ENCODE assay signal across 12 cellular contexts in genomic region chr11:102589047-102589459, GRCh38. TPM values are rescaled to one million over a fixed set of nuclear protein-coding genes. Genes with fewer than 3 reads are reported as not detected.
A peak's percentile ranks its signal among the peaks of the same experiment; 100 is the strongest.
DNase-seq lines count a peak whose midpoint lies in the region; ATAC-seq and TF ChIP-seq lines count a peak whose summit lies in the region.
"Had no signal": no experiment of that assay in that cellular context is flagged by ENCODE, and none has a peak within 500 bp of the region (broad histone marks: within the 10 kb centered on the region; RNA-seq: fewer than 3 reads in every experiment).

No MANE protein-coding gene starts in this region.

- H3K4me1 Mint-ChIP-seq in glutamatergic neuron (ENCODE audit: low read depth, unreplicated experiment), result no peaks in the 10 kb centered on the region

- no peaks in the 10 kb centered on the region for H3K27me3 ChIP-seq in right atrium auricular region
- no peaks in the 10 kb centered on the region for H3K27me3 ChIP-seq in prostate gland (replicated peaks; ENCODE audit: insufficient read depth)
- no peaks in the 10 kb centered on the region for H3K27me3 ChIP-seq in H7 (ENCODE audit: control insufficient read depth, insufficient read depth, low read length)

- no peak overlapping the region for H3K4me3 Mint-ChIP-seq in glutamatergic neuron (ENCODE audit: unreplicated experiment)

- H3K9me3 Mint-ChIP-seq in glutamatergic neuron (ENCODE audit: unreplicated experiment), result peaks cover 1% of the 10 kb centered on the region

- intact Hi-C loops in prostate gland (cut with DNase I), result no loop called here

- H3K9me3 ChIP-seq in right atrium auricular region, result peaks cover 4 to 10% of the 10 kb centered on the region in 2 donors
- H3K9me3 ChIP-seq in prostate gland, result no peaks in the 10 kb centered on the region

- H3K27me3 Mint-ChIP-seq in glutamatergic neuron (ENCODE audit: unreplicated experiment), result no peaks in the 10 kb centered on the region

- DNase-seq in activated naive CD4-positive, alpha-beta T cell treated with anti-CD3 and anti-CD28 coated beads, Interleukin-2, amount 50 U/mL, for 16 hours, result peak; percentile 23
- DNase-seq in right atrium auricular region (ENCODE audit: low spot score), result no peak
- DNase-seq in prostate gland (ENCODE audit: low spot score), result no peak
- no peak for DNase-seq in glutamatergic neuron
- no peak for DNase-seq in H7
- DNase-seq: GDM1 had no signal

- no peaks in the 10 kb centered on the region for H3K36me3 ChIP-seq in right atrium auricular region
- H3K36me3 ChIP-seq in prostate gland, result no peaks in the 10 kb centered on the region
- no peaks in the 10 kb centered on the region for H3K36me3 ChIP-seq in H7 (replicated peaks; ENCODE audit: control insufficient read depth, insufficient read depth, low read length)

- H3K4me1 ChIP-seq in right atrium auricular region, result no peaks in the 10 kb centered on the region
- H3K4me1 ChIP-seq in prostate gland (replicated peaks), result no peaks in the 10 kb centered on the region

- no peaks in the 10 kb centered on the region for H3K36me3 Mint-ChIP-seq in glutamatergic neuron (ENCODE audit: unreplicated experiment)

- TF ChIP-seq CTCF in right atrium auricular region (IDR thresholded peaks at IDR 0.05), result no peak
- no peak for TF ChIP-seq CTCF in prostate gland (IDR thresholded peaks at IDR 0.05)
- TF ChIP-seq CTCF in glutamatergic neuron (IDR thresholded peaks at IDR 0.05; ENCODE audit: partially characterized antibody, unreplicated experiment), result no peak

- TF ChIP-seq POLR2A in prostate gland (IDR thresholded peaks at IDR 0.05), result no peak

- H3K4me3 ChIP-seq in right atrium auricular region (no peak overlapping the region), prostate gland (no peak overlapping the region), H7 (ENCODE audit: insufficient read depth, low read depth, low read length) (no peak overlapping the region)
- H3K4me3 ChIP-seq: SK-N-MC had no signal

- H3K27ac ChIP-seq in right atrium auricular region (no peak overlapping the region), prostate gland (no peak overlapping the region)
- H3K27ac ChIP-seq: SK-N-MC had no signal

- peak; percentile 76 for ATAC-seq in GM18511 (IDR thresholded peaks at IDR 0.05; ENCODE audit: unreplicated experiment)
- ATAC-seq in GM21381 (IDR thresholded peaks at IDR 0.05; ENCODE audit: unreplicated experiment), result peak; percentile 63
- ATAC-seq in HG03342 (IDR thresholded peaks at IDR 0.05; ENCODE audit: unreplicated experiment), result peak; percentile 64

- WGBS in prostate gland, result 91% methylated on average over 2 of the region's 2 CpGs

- H3K27ac Mint-ChIP-seq in glutamatergic neuron (ENCODE audit: unreplicated experiment), result no peak overlapping the region

RNA-seq across cellular contexts. Expression of gene MMP20, which starts 36.1 kb away (rescaled TPM):
- not detected for total RNA-seq in right atrium auricular region
- total RNA-seq in prostate gland, result not detected
- not detected for total RNA-seq in glutamatergic neuron (ENCODE audit: unreplicated experiment)
- total RNA-seq in H7 (2014; rRNA removed; shearing (Covaris generic)), result not detected in 2 replicates
- total RNA-seq: glomerular endothelial cell, LHCN-M2 had no signal

RNA-seq across cellular contexts. Expression of gene MMP7, which starts 58.5 kb away (rescaled TPM):
- total RNA-seq in right atrium auricular region, result not detected
- total RNA-seq in prostate gland, result 100 to 1,000 TPM; 115 to 171 TPM
- total RNA-seq in glutamatergic neuron (ENCODE audit: unreplicated experiment), result not detected
- total RNA-seq in H7 (2014; rRNA removed; shearing (Covaris generic)), result not detected in 2 replicates

Comparison
In these comparisons a context has a peak if more than half of its experiments do, and no peak if none do; other contexts are left out.
1. RNA of gene MMP7, which starts 58.5 kb away (total RNA-seq): 115 to 171 TPM in prostate gland; not detected in right atrium auricular region, not detected in glutamatergic neuron (single experiment) and not detected in H7; every median in the first group is over 100 times any median in the second.
2. Peak in every context shown above with its lines, with median percentiles within 50 percentile points of each other: ATAC-seq.